ENCODE assay signal across 8 cellular contexts in the genomic region with DNA sequence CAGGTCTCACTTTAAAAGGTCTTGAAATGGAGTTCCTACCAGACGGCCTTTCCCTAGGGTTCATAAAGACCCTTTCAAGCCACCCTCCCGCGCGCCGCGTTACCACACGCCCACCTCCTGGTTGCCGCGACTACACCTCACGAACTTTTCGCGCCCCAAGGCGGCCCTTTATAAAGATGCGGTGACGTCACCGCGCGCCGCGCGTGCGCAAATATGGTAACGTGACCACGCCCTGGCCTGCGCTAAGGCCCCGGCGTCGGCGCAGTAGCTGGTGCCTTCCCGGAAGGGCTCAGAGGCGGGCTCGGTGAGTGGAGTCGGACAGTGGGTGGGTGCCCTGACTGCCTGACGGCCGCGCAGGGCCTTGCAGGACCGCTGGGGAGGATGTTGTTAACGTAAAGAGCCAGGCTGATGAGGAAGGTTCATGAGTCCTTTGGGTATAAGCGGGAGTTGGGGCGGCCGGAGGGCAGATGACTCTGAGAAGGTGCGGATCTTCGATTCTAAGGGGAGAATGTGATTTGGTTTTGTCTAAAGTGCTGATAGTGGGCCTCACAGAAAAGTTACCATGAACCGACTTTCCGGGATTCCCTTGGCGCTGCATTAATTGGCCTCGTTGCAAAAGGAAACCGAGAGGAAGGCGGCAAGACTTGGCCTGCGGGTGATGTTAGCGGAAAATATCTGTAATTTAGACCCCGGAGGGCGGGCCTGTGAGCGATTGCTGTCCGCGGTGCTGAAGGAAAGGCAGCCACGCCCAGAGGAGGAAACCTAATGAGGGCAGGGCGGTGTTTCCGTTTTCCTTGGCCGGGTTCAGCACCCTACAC. TPM values are rescaled to one million over a fixed set of nuclear protein-coding genes. Genes with fewer than 3 reads are reported as not detected.
DNase-seq lines count a peak whose midpoint lies in the region; ATAC-seq and TF ChIP-seq lines count a peak whose summit lies in the region.

No MANE protein-coding gene starts in this region.

- DNase-seq in ACHN = peak; percentile 87
- peak; percentile 33 for DNase-seq in OCI-M2 (lab: John Stamatoyannopoulos, UW; ENCODE audit: unreplicated experiment)
- DNase-seq in activated effector memory CD4-positive, alpha-beta T cell treated with anti-CD3 and anti-CD28 coated beads, Interleukin-2, amount 50 U/mL, for 16 hours = peak; percentile 92
- DNase-seq in fibroblast of the aortic adventitia (ENCODE audit: low read depth) = peak; percentile 81
- DNase-seq in natural killer cell = peak; percentile 22
- peak; percentile 20 for DNase-seq in stimulated activated naive B cell treated with anti-CD40 and anti-IgM and Interleukin-4, amounts not matched to agents 10 μg/mL and 1 μg/mL and 100 μg/mL, for 72 hours

- H3K4me3 ChIP-seq in fibroblast of the aortic adventitia (ENCODE audit: low read depth, low read length) = peak overlapping the region; percentile 82

- H3K9me3 Mint-ChIP-seq in natural killer cell = peaks cover 13 to 20% of the 10 kb centered on the region in 2 donors
- H3K9me3 Mint-ChIP-seq in stimulated activated naive B cell treated with anti-CD40 and anti-IgM and Interleukin-4, amounts not matched to agents 10 μg/mL and 1 μg/mL and 100 μg/mL, for 72 hours = peaks cover 4 to 12% of the 10 kb centered on the region in 2 donors

- H3K36me3 Mint-ChIP-seq in natural killer cell = peaks cover 19% of the 10 kb centered on the region
- H3K36me3 Mint-ChIP-seq in stimulated activated naive B cell treated with anti-CD40 and anti-IgM and Interleukin-4, amounts not matched to agents 10 μg/mL and 1 μg/mL and 100 μg/mL, for 72 hours = peaks cover 0 to 5% of the 10 kb centered on the region in 2 donors

- ATAC-seq in GM19043 (IDR thresholded peaks at IDR 0.05; ENCODE audit: low read depth, unreplicated experiment) (peak; percentile 98), HG03439 (IDR thresholded peaks at IDR 0.05; ENCODE audit: unreplicated experiment) (peak; percentile 87), natural killer cell (peak; percentile 83 to 92 (median 89))
- ATAC-seq in stimulated activated naive B cell treated with anti-CD40 and anti-IgM and Interleukin-4, amounts not matched to agents 10 μg/mL and 1 μg/mL and 100 μg/mL, for 72 hours (replicated peaks) = peak; percentile 91 to 96

- H3K27me3 Mint-ChIP-seq in natural killer cell (ENCODE audit: low read depth in 2 of 2) = peaks cover 0 to 4% of the 10 kb centered on the region in 2 donors
- peaks cover 31 to 37% of the 10 kb centered on the region in 2 donors for H3K27me3 Mint-ChIP-seq in stimulated activated naive B cell treated with anti-CD40 and anti-IgM and Interleukin-4, amounts not matched to agents 10 μg/mL and 1 μg/mL and 100 μg/mL, for 72 hours

- intact Hi-C loops in natural killer cell (cut with micrococcal nuclease) = no loop called here

- in situ Hi-C loops in ACHN (cut with HindIII; ENCODE audit: low pct_ligation_motif_present, low pct_unique_long_range_greater_than_20kb, low sequenced_read_pairs) = no loop called here

- H3K27ac Mint-ChIP-seq in natural killer cell = peak overlapping the region; percentile 50 to 85
- H3K27ac Mint-ChIP-seq in stimulated activated naive B cell treated with anti-CD40 and anti-IgM and Interleukin-4, amounts not matched to agents 10 μg/mL and 1 μg/mL and 100 μg/mL, for 72 hours = peak overlapping the region; percentile 70

- H3K4me1 Mint-ChIP-seq in natural killer cell = peaks cover 9 to 11% of the 10 kb centered on the region in 2 donors
- peaks cover 0 to 9% of the 10 kb centered on the region in 2 donors for H3K4me1 Mint-ChIP-seq in stimulated activated naive B cell treated with anti-CD40 and anti-IgM and Interleukin-4, amounts not matched to agents 10 μg/mL and 1 μg/mL and 100 μg/mL, for 72 hours

- peak overlapping the region; percentile 90 for H3K4me3 Mint-ChIP-seq in natural killer cell
- peak overlapping the region; percentile 78 to 89 for H3K4me3 Mint-ChIP-seq in stimulated activated naive B cell treated with anti-CD40 and anti-IgM and Interleukin-4, amounts not matched to agents 10 μg/mL and 1 μg/mL and 100 μg/mL, for 72 hours

- no peak for TF ChIP-seq CTCF in fibroblast of the aortic adventitia (IDR thresholded peaks at IDR 0.05; ENCODE audit: insufficient read depth, low read length)
- no peak for TF ChIP-seq CTCF in natural killer cell (IDR thresholded peaks at IDR 0.05)

RNA-seq across cellular contexts. Expression of a gene that starts 54.4 kb away (rescaled TPM):
- not detected in 2 replicates for total RNA-seq in fibroblast of the aortic adventitia (ENCODE audit: low replicate concordance)
- not detected for total RNA-seq in natural killer cell

Comparison
In these comparisons a context has a peak if more than half of its experiments do, and no peak if none do; other contexts are left out.
1. Peak in every context shown above with its lines: DNase-seq, ATAC-seq and H3K4me3 ChIP-seq.
2. DNase-seq: peak in every context shown above with its lines; median percentile 92 in activated effector memory CD4-positive, alpha-beta T cell treated with anti-CD3 and anti-CD28 coated beads, Interleukin-2, amount 50 U/mL, for 16 hours; 87 in ACHN; 81 in fibroblast of the aortic adventitia; 33 in OCI-M2; 22 in natural killer cell; 20 in stimulated activated naive B cell treated with anti-CD40 and anti-IgM and Interleukin-4, amounts not matched to agents 10 μg/mL and 1 μg/mL and 100 μg/mL, for 72 hours.